Comparison of ENCODE assay signal across 1 cellular context in genomic region chr14:88551094-88551870, GRCh38.
A peak's percentile ranks its signal among the peaks of the same experiment; 100 is the strongest.
TF ChIP-seq lines count a peak whose summit lies in the region.

No MANE protein-coding gene starts in this region.

TF ChIP-seq in K562, 482 proteins besides CTCF, POLR2A, EP300 and RAD21 (continues in another document):
- TF ChIP-seq MNT (conservative IDR thresholded peaks at IDR 0.05), result peak in 1 of 2 experiments; percentile 46; a peak in 1 of 4 replicates
- no peak for TF ChIP-seq IFI16 (CRISPR knock-in tag; IDR thresholded peaks at IDR 0.05)
- TF ChIP-seq ZNF586 (CRISPR knock-in tag; conservative IDR thresholded peaks at IDR 0.05), result no peak
- peak in 1 of 2 experiments; percentile 66 for TF ChIP-seq E2F6 (IDR thresholded peaks at IDR 0.05; ENCODE audit: borderline replicate concordance in 1 of 2, extremely low read depth in 1 of 2, insufficient read depth in 1 of 2, insufficient read length in 1 of 2, low read depth in 1 of 2, low read length in 1 of 2, poor library complexity in 1 of 2, severe bottlenecking in 1 of 2)
- peak; percentile 76 for TF ChIP-seq ZBTB40 (IDR thresholded peaks at IDR 0.05)
- TF ChIP-seq ZBTB40 (CRISPR knock-in tag; IDR thresholded peaks at IDR 0.05), result no peak
- peak; percentile 77 for TF ChIP-seq RFX1 (IDR thresholded peaks at IDR 0.05)
- no peak for TF ChIP-seq NR2F6 (CRISPR knock-in tag; IDR thresholded peaks at IDR 0.05)
- 0 out of 2 replicates have a peak, but pooled peaks have one; percentile 36 for TF ChIP-seq NKRF (IDR thresholded peaks at IDR 0.05; ENCODE audit: borderline replicate concordance)
- peak; percentile 77 for TF ChIP-seq ARID4B (CRISPR knock-in tag; IDR thresholded peaks at IDR 0.05)
- TF ChIP-seq NFATC3 (IDR thresholded peaks at IDR 0.05), result no peak
- TF ChIP-seq RFX5 (IDR thresholded peaks at IDR 0.05; ENCODE audit: low read depth, low read length), result no peak
- TF ChIP-seq RBFOX2 (IDR thresholded peaks at IDR 0.05; ENCODE audit: low read depth, low read length), result peak; percentile 64
- no peak for TF ChIP-seq LCOR (CRISPR knock-in tag; IDR thresholded peaks at IDR 0.05)
- TF ChIP-seq ZFX (CRISPR knock-in tag; IDR thresholded peaks at IDR 0.05), result peak; percentile 76
- 0 out of 2 replicates have a peak, but pooled peaks have one; percentile 53 for TF ChIP-seq MTA3 (IDR thresholded peaks at IDR 0.05; ENCODE audit: borderline replicate concordance)
- TF ChIP-seq CBX3 (IDR thresholded peaks at IDR 0.05; ENCODE audit: borderline replicate concordance in 1 of 2, low read length in 2 of 2), result 0 out of 3 replicates have a peak, but pooled peaks of 1 of the 2 experiments have one; percentile 26
- no peak for TF ChIP-seq ZC3H4 (CRISPR knock-in tag; IDR thresholded peaks at IDR 0.05; ENCODE audit: borderline replicate concordance)
- no peak for TF ChIP-seq ZNF639 (CRISPR knock-in tag; conservative IDR thresholded peaks at IDR 0.05 in 1 of 2, IDR thresholded peaks at IDR 0.05 in 1 of 2)
- TF ChIP-seq ZFP91 (CRISPR knock-in tag; IDR thresholded peaks at IDR 0.05), result peak; percentile 86
- no peak for TF ChIP-seq ZNF830 (CRISPR knock-in tag; IDR thresholded peaks at IDR 0.05)
- peak; percentile 44; the same call in 1 of the 2 replicates for TF ChIP-seq PHF8 (IDR thresholded peaks at IDR 0.05; ENCODE audit: borderline replicate concordance, low read length)
- TF ChIP-seq TAF1 (IDR thresholded peaks at IDR 0.05; ENCODE audit: control insufficient read depth, extremely low read depth, insufficient read depth, low read length, severe bottlenecking), result peak; percentile 26
- TF ChIP-seq HCFC1 (IDR thresholded peaks at IDR 0.05; ENCODE audit: low read depth, low read length), result peak; percentile 66
- no peak for TF ChIP-seq HMGXB4 (CRISPR knock-in tag; IDR thresholded peaks at IDR 0.05)
- TF ChIP-seq NCOR1 (IDR thresholded peaks at IDR 0.05), result no peak
- peak in 1 of 2 experiments; percentile 12; a peak in 1 of 4 replicates for TF ChIP-seq SIX5 (IDR thresholded peaks at IDR 0.05; ENCODE audit: borderline replicate concordance in 1 of 2, insufficient read depth in 1 of 2, low read depth in 1 of 2, low read length in 2 of 2)
- TF ChIP-seq ATF1 (CRISPR knock-in tag; IDR thresholded peaks at IDR 0.05), result no peak
- no peak for TF ChIP-seq ATF1 (tag; IDR thresholded peaks at IDR 0.05)
- peak; percentile 40; the same call in 1 of the 2 replicates for TF ChIP-seq ZNF263 (CRISPR knock-in tag; IDR thresholded peaks at IDR 0.05; ENCODE audit: borderline replicate concordance)
- no peak for TF ChIP-seq RHOXF2B (CRISPR knock-in tag; conservative IDR thresholded peaks at IDR 0.05)
- TF ChIP-seq PHB2 (IDR thresholded peaks at IDR 0.05; ENCODE audit: low read depth), result no peak
- peak; percentile 78; the same call in 1 of the 2 replicates for TF ChIP-seq NCOA1 (IDR thresholded peaks at IDR 0.05; ENCODE audit: low read depth)
- no peak for TF ChIP-seq SMC3 (conservative IDR thresholded peaks at IDR 0.05; ENCODE audit: insufficient read depth, low read depth, low read length)
- TF ChIP-seq ARNT (IDR thresholded peaks at IDR 0.05), result no peak
- TF ChIP-seq TBP (optimal IDR thresholded peaks at IDR 0.05; ENCODE audit: low read depth, low read length), result peak; percentile 84
